ENCODE assay signal across 26 cellular contexts in genomic region chr2:20645761-20646160, GRCh38. TPM values are rescaled to one million over a fixed set of nuclear protein-coding genes. Genes with fewer than 3 reads are reported as not detected.
"Had no signal": no experiment of that assay in that cellular context is flagged by ENCODE, and none has a peak within 500 bp of the region (broad histone marks: within the 10 kb centered on the region; RNA-seq: fewer than 3 reads in every experiment).

No MANE protein-coding gene starts in this region.

- H3K4me2 ChIP-seq: hepatocyte, smooth muscle cell had no signal

- H3K36me3 ChIP-seq: colonic mucosa, pancreas had no signal

- H3K27me3 Mint-ChIP-seq: dendritic cell treated with granulocyte-macrophage colony-stimulating factor and Interleukin-4, amounts not matched to agents 40 ng/mL and 50 ng/mL, for 4 days; memory B cell had no signal

- H3K27ac ChIP-seq: colonic mucosa, epithelial cell of prostate, foreskin keratinocyte, hepatocyte, lower lobe of right lung, neutrophil, pancreas, right lobe of liver, vagina had no signal

- H3K27me3 ChIP-seq: colonic mucosa, foreskin keratinocyte, hepatocyte, neutrophil, pancreas, right lobe of liver, vagina had no signal

- ATAC-seq: esophagus mucosa; foreskin keratinocyte; left colon; left ventricle myocardium superior; lower lobe of right lung; natural killer cell; pancreas; right lobe of liver; stimulated activated effector memory CD8-positive, alpha-beta T cell treated with anti-CD3 and anti-CD28 coated beads, Interleukin-12 subunit alpha, Interleukin-12 subunit beta, amount 100 ng/mL, for 72 hours; stimulated activated naive CD8-positive, alpha-beta T cell treated with anti-CD3 and anti-CD28 coated beads, Interleukin-15, Interleukin-2, amounts not matched to agents 100 U/mL and 50 U/mL, for 24 hours had no signal

- DNase-seq: central memory CD4-positive, alpha-beta T cell; colonic mucosa; effector CD8-positive, alpha-beta T cell; endodermal cell; foreskin keratinocyte; left colon; left ventricle myocardium superior; lower lobe of right lung; natural killer cell; retina; stimulated activated CD4-positive, alpha-beta T cell treated with anti-CD3 and anti-CD28 coated beads, Interleukin-2, amount 100 ng/mL, for 24 hours; stimulated activated CD4-positive, alpha-beta T cell treated with anti-CD3 and anti-CD28 coated beads, Interleukin-4, amount 100 ng/mL, for 24 hours; stimulated activated naive CD8-positive, alpha-beta T cell treated with anti-CD3 and anti-CD28 coated beads, Interleukin-15, Interleukin-2, amounts not matched to agents 100 U/mL and 50 U/mL, for 24 hours; trophoblast cell had no signal

- H3K27ac Mint-ChIP-seq: dendritic cell treated with granulocyte-macrophage colony-stimulating factor and Interleukin-4, amounts not matched to agents 40 ng/mL and 50 ng/mL, for 4 days; endodermal cell had no signal

- H3K4me3 Mint-ChIP-seq: dendritic cell treated with granulocyte-macrophage colony-stimulating factor and Interleukin-4, amounts not matched to agents 40 ng/mL and 50 ng/mL, for 4 days; endodermal cell; memory B cell; natural killer cell; stimulated activated effector memory CD8-positive, alpha-beta T cell treated with anti-CD3 and anti-CD28 coated beads, Interleukin-12 subunit alpha, Interleukin-12 subunit beta, amount 100 ng/mL, for 72 hours had no signal

- H3K4me3 ChIP-seq: colonic mucosa, hepatocyte, lower lobe of right lung, pancreas, right lobe of liver, smooth muscle cell, vagina had no signal

- H3K9me3 ChIP-seq: colonic mucosa, lower lobe of right lung, neutrophil, pancreas, right lobe of liver, vagina had no signal

- H3K9me3 Mint-ChIP-seq: dendritic cell treated with granulocyte-macrophage colony-stimulating factor and Interleukin-4, amounts not matched to agents 40 ng/mL and 50 ng/mL, for 4 days; endodermal cell; memory B cell; natural killer cell; stimulated activated effector memory CD8-positive, alpha-beta T cell treated with anti-CD3 and anti-CD28 coated beads, Interleukin-12 subunit alpha, Interleukin-12 subunit beta, amount 100 ng/mL, for 72 hours had no signal

- H2AFZ ChIP-seq: hepatocyte had no signal

RNA-seq across cellular contexts. Expression of gene GDF7, which starts 21.2 kb away (rescaled TPM):
- total RNA-seq: foreskin keratinocyte had no signal
- polyA plus RNA-seq: fibroblast of lung, foreskin keratinocyte, smooth muscle cell had no signal
